Comparison of ENCODE assay signal across 1 cellular context in the genomic region with DNA sequence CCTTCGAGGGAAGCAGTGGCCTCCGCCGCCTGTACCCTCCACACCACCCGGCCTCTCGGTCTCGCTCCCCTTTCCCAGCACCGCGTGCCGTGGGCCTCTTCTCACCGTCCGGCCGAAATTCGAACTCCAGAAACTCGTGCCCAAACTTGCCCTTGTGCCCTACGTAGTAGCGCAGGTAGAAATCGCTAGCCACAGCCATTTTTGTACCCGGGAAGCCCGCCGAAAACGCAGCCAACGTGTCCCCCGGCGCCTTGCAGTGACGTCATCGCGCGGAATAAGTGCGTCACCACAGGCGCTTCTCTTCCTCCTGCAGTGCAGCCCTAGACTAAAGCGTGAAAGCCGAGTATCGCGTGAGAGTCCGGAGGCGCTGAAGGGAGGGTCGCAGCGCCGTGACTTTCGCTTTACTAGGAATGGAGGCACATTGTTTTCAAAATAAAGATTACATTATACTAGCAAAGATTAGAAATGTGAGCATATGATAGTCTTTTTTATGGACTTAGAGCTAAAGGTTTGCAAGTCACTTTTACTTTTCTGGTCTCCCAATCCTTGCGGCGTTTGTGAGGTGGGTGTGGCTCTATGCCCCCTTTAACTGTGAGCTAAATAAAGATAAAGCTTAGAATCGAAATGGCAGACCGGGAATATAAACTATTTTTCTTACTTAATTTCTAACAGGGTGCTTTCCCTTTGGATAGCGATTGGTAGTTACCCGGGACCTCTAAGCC.
TF ChIP-seq lines count a peak whose summit lies in the region.

A gene (minus strand): TSS at position 276 of the 722 bp plus-strand sequence. CDS start 77 bp downstream, at position 199.

TF ChIP-seq in GM12878, 131 proteins besides CTCF, POLR2A, EP300 and RAD21 (continued from another document and continues in another):
- TF ChIP-seq, protein P1, sequence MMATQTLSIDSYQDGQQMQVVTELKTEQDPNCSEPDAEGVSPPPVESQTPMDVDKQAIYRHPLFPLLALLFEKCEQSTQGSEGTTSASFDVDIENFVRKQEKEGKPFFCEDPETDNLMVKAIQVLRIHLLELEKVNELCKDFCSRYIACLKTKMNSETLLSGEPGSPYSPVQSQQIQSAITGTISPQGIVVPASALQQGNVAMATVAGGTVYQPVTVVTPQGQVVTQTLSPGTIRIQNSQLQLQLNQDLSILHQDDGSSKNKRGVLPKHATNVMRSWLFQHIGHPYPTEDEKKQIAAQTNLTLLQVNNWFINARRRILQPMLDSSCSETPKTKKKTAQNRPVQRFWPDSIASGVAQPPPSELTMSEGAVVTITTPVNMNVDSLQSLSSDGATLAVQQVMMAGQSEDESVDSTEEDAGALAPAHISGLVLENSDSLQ (IDR thresholded peaks at IDR 0.05): no peak; the same call in 1 of the 2 replicates
- TF ChIP-seq, protein P2, sequence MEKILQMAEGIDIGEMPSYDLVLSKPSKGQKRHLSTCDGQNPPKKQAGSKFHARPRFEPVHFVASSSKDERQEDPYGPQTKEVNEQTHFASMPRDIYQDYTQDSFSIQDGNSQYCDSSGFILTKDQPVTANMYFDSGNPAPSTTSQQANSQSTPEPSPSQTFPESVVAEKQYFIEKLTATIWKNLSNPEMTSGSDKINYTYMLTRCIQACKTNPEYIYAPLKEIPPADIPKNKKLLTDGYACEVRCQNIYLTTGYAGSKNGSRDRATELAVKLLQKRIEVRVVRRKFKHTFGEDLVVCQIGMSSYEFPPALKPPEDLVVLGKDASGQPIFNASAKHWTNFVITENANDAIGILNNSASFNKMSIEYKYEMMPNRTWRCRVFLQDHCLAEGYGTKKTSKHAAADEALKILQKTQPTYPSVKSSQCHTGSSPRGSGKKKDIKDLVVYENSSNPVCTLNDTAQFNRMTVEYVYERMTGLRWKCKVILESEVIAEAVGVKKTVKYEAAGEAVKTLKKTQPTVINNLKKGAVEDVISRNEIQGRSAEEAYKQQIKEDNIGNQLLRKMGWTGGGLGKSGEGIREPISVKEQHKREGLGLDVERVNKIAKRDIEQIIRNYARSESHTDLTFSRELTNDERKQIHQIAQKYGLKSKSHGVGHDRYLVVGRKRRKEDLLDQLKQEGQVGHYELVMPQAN (conservative IDR thresholded peaks at IDR 0.05): peak; percentile 87
- TF ChIP-seq SMC3 (IDR thresholded peaks at IDR 0.05; ENCODE audit: borderline replicate concordance, low read length) (no peak), MTA2 (IDR thresholded peaks at IDR 0.05; ENCODE audit: low read depth) (peak; percentile 18; the same call in 1 of the 2 replicates), EZH2 (IDR thresholded peaks at IDR 0.05; ENCODE audit: borderline replicate concordance, control insufficient read depth, low read depth, low read length) (no peak), NFYA (IDR thresholded peaks at IDR 0.05; ENCODE audit: borderline replicate concordance, low read depth, low read length) (no peak), ASH2L (IDR thresholded peaks at IDR 0.05; ENCODE audit: borderline replicate concordance, low read depth) (peak; percentile 96; the same call in 1 of the 2 replicates), CREM (IDR thresholded peaks at IDR 0.05; ENCODE audit: low read depth) (peak; percentile 100), HCFC1 (IDR thresholded peaks at IDR 0.05; ENCODE audit: low read length) (peak; percentile 83), POU2F2 (IDR thresholded peaks at IDR 0.05; ENCODE audit: borderline replicate concordance, low read depth, low read length) (peak; percentile 79), TBL1XR1 (IDR thresholded peaks at IDR 0.05; ENCODE audit: low read depth, low read length) (no peak), JUNB (IDR thresholded peaks at IDR 0.05) (no peak; the same call in 1 of the 2 replicates), NFIC (IDR thresholded peaks at IDR 0.05; ENCODE audit: low read depth, low read length) (peak; percentile 66; the same call in 1 of the 2 replicates), BMI1 (IDR thresholded peaks at IDR 0.05; ENCODE audit: borderline replicate concordance) (no peak), ZNF217 (IDR thresholded peaks at IDR 0.05) (no peak), BCL11A (IDR thresholded peaks at IDR 0.05; ENCODE audit: low read depth, low read length) (no peak), KDM1A (IDR thresholded peaks at IDR 0.05; ENCODE audit: borderline replicate concordance) (no peak), RB1 (IDR thresholded peaks at IDR 0.05; ENCODE audit: borderline replicate concordance) (peak; percentile 100), BRCA1 (IDR thresholded peaks at IDR 0.05; ENCODE audit: low read depth, low read length) (peak; percentile 84), IKZF2 (IDR thresholded peaks at IDR 0.05) (peak in 1 of 2 experiments; percentile 11; a peak in 1 of 4 replicates), PAX5 (IDR thresholded peaks at IDR 0.05; ENCODE audit: borderline replicate concordance, low read depth, low read length) (no peak), MEF2A (IDR thresholded peaks at IDR 0.05; ENCODE audit: insufficient read depth, low read depth, low read length) (0 out of 2 replicates have a peak, but pooled peaks have one; percentile 33), FOS (IDR thresholded peaks at IDR 0.05; ENCODE audit: borderline replicate concordance, extremely low read depth, insufficient read length) (no peak), NR2F1 (conservative IDR thresholded peaks at IDR 0.05) (0 out of 2 replicates have a peak, but pooled peaks have one; percentile 49), CREB1 (IDR thresholded peaks at IDR 0.05; ENCODE audit: low read depth) (peak; percentile 100), ESRRA (IDR thresholded peaks at IDR 0.05; ENCODE audit: low read length) (0 out of 2 replicates have a peak, but pooled peaks have one; percentile 56), YY1 (IDR thresholded peaks at IDR 0.05; ENCODE audit: low read depth, low read length) (peak; percentile 95), STAT1 (conservative IDR thresholded peaks at IDR 0.05) (no peak; the same call in 1 of the 2 replicates), SUPT20H (IDR thresholded peaks at IDR 0.05; ENCODE audit: borderline replicate concordance, control insufficient read depth, low read depth, low read length) (no peak), EGR1 (IDR thresholded peaks at IDR 0.05; ENCODE audit: borderline replicate concordance in 1 of 2, low read depth in 2 of 2, low read length in 2 of 2) (no peak), CEBPB (IDR thresholded peaks at IDR 0.05; ENCODE audit: borderline replicate concordance in 1 of 2, low read depth in 2 of 2, low read length in 2 of 2) (0 out of 4 replicates have a peak, but pooled peaks of 1 of the 2 experiments have one; percentile 20), CBX5 (IDR thresholded peaks at IDR 0.05; ENCODE audit: low read depth) (peak; percentile 73; the same call in 1 of the 2 replicates)
- TF ChIP-seq, protein P3, sequence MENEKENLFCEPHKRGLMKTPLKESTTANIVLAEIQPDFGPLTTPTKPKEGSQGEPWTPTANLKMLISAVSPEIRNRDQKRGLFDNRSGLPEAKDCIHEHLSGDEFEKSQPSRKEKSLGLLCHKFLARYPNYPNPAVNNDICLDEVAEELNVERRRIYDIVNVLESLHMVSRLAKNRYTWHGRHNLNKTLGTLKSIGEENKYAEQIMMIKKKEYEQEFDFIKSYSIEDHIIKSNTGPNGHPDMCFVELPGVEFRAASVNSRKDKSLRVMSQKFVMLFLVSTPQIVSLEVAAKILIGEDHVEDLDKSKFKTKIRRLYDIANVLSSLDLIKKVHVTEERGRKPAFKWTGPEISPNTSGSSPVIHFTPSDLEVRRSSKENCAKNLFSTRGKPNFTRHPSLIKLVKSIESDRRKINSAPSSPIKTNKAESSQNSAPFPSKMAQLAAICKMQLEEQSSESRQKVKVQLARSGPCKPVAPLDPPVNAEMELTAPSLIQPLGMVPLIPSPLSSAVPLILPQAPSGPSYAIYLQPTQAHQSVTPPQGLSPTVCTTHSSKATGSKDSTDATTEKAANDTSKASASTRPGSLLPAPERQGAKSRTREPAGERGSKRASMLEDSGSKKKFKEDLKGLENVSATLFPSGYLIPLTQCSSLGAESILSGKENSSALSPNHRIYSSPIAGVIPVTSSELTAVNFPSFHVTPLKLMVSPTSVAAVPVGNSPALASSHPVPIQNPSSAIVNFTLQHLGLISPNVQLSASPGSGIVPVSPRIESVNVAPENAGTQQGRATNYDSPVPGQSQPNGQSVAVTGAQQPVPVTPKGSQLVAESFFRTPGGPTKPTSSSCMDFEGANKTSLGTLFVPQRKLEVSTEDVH (IDR thresholded peaks at IDR 0.05; ENCODE audit: low read depth, partially characterized antibody): peak; percentile 96
- TF ChIP-seq, protein P4, sequence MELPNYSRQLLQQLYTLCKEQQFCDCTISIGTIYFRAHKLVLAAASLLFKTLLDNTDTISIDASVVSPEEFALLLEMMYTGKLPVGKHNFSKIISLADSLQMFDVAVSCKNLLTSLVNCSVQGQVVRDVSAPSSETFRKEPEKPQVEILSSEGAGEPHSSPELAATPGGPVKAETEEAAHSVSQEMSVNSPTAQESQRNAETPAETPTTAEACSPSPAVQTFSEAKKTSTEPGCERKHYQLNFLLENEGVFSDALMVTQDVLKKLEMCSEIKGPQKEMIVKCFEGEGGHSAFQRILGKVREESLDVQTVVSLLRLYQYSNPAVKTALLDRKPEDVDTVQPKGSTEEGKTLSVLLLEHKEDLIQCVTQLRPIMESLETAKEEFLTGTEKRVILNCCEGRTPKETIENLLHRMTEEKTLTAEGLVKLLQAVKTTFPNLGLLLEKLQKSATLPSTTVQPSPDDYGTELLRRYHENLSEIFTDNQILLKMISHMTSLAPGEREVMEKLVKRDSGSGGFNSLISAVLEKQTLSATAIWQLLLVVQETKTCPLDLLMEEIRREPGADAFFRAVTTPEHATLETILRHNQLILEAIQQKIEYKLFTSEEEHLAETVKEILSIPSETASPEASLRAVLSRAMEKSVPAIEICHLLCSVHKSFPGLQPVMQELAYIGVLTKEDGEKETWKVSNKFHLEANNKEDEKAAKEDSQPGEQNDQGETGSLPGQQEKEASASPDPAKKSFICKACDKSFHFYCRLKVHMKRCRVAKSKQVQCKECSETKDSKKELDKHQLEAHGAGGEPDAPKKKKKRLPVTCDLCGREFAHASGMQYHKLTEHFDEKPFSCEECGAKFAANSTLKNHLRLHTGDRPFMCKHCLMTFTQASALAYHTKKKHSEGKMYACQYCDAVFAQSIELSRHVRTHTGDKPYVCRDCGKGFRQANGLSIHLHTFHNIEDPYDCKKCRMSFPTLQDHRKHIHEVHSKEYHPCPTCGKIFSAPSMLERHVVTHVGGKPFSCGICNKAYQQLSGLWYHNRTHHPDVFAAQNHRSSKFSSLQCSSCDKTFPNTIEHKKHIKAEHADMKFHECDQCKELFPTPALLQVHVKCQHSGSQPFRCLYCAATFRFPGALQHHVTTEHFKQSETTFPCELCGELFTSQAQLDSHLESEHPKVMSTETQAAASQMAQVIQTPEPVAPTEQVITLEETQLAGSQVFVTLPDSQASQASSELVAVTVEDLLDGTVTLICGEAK (IDR thresholded peaks at IDR 0.05; ENCODE audit: borderline replicate concordance): peak; percentile 56; the same call in 1 of the 2 replicates
- TF ChIP-seq, protein P5, sequence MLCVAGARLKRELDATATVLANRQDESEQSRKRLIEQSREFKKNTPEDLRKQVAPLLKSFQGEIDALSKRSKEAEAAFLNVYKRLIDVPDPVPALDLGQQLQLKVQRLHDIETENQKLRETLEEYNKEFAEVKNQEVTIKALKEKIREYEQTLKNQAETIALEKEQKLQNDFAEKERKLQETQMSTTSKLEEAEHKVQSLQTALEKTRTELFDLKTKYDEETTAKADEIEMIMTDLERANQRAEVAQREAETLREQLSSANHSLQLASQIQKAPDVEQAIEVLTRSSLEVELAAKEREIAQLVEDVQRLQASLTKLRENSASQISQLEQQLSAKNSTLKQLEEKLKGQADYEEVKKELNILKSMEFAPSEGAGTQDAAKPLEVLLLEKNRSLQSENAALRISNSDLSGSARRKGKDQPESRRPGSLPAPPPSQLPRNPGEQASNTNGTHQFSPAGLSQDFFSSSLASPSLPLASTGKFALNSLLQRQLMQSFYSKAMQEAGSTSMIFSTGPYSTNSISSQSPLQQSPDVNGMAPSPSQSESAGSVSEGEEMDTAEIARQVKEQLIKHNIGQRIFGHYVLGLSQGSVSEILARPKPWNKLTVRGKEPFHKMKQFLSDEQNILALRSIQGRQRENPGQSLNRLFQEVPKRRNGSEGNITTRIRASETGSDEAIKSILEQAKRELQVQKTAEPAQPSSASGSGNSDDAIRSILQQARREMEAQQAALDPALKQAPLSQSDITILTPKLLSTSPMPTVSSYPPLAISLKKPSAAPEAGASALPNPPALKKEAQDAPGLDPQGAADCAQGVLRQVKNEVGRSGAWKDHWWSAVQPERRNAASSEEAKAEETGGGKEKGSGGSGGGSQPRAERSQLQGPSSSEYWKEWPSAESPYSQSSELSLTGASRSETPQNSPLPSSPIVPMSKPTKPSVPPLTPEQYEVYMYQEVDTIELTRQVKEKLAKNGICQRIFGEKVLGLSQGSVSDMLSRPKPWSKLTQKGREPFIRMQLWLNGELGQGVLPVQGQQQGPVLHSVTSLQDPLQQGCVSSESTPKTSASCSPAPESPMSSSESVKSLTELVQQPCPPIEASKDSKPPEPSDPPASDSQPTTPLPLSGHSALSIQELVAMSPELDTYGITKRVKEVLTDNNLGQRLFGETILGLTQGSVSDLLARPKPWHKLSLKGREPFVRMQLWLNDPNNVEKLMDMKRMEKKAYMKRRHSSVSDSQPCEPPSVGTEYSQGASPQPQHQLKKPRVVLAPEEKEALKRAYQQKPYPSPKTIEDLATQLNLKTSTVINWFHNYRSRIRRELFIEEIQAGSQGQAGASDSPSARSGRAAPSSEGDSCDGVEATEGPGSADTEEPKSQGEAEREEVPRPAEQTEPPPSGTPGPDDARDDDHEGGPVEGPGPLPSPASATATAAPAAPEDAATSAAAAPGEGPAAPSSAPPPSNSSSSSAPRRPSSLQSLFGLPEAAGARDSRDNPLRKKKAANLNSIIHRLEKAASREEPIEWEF (IDR thresholded peaks at IDR 0.05; ENCODE audit: insufficient replicate concordance, low read depth, low read length): no peak
- TF ChIP-seq, protein P6, sequence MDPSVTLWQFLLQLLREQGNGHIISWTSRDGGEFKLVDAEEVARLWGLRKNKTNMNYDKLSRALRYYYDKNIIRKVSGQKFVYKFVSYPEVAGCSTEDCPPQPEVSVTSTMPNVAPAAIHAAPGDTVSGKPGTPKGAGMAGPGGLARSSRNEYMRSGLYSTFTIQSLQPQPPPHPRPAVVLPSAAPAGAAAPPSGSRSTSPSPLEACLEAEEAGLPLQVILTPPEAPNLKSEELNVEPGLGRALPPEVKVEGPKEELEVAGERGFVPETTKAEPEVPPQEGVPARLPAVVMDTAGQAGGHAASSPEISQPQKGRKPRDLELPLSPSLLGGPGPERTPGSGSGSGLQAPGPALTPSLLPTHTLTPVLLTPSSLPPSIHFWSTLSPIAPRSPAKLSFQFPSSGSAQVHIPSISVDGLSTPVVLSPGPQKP (IDR thresholded peaks at IDR 0.05; ENCODE audit: low read depth, low read length): peak; percentile 32; the same call in 1 of the 2 replicates
- TF ChIP-seq, protein P7, sequence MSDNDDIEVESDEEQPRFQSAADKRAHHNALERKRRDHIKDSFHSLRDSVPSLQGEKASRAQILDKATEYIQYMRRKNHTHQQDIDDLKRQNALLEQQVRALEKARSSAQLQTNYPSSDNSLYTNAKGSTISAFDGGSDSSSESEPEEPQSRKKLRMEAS (IDR thresholded peaks at IDR 0.05; ENCODE audit: low read depth, low read length): peak; percentile 92
